Comparison of ENCODE assay signal across 24 cellular contexts in the genomic region with DNA sequence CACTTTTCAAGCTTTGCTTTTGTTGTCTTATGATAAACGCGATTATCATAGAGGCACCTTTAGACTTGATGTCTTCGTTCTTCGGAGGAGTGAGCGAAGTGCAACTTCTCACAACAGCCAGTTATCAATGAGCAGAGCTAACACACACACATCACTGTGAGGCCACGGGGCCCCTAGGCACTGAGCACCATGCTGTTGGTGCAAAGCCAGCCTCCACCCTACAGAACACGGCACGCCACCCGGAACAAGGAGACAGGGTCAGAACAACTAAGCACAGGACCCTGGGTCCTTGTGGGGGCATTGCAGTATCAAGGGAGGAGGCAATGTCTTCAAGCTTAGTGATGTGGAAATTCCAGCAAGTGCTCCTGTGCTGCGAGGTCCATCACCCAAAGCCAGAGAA.
"Had no signal": no experiment of that assay in that cellular context is flagged by ENCODE, and none has a peak within 500 bp of the region (broad histone marks: within the 10 kb centered on the region; RNA-seq: fewer than 3 reads in every experiment).

No MANE protein-coding gene starts in this region.

- H3K27me3 ChIP-seq: MG63, SJCRH30 had no signal

- H3K9me3 ChIP-seq: MG63, SJCRH30 had no signal

- H3K4me3 ChIP-seq: MG63, SJCRH30 had no signal

- H3K27ac ChIP-seq: RWPE1, SJCRH30 had no signal

- H3K4me1 ChIP-seq: SJCRH30 had no signal

- H3K36me3 ChIP-seq: MG63, SJCRH30 had no signal

- DNase-seq: Karpas-422, KG1, MG63, NCI-H1092, NCI-H1105 treated with DMSO at 0.1 percent for 48 hours, NCI-H1417 treated with DMSO at 0.1 percent for 48 hours, NCI-H146, NCI-H1694 treated with DMSO at 0.1 percent for 48 hours, NCI-H1930, NCI-H2081 treated with DMSO at 0.1 percent for 48 hours, NCI-H2171, NCI-H226, NCI-H446, NCI-H510A, NCI-H524 treated with DMSO at 0.1 percent for 48 hours, NCI-H69, NCI-H774, PC-3, SHP77 treated with DMSO at 0.1 percent for 48 hours, SJCRH30 had no signal

- ATAC-seq: Panc1, PC-3, Right ventricle myocardium inferior, SK-N-SH treated with all-trans-retinoic acid at 6 μM for 48 hours had no signal
